In the genomic region with DNA sequence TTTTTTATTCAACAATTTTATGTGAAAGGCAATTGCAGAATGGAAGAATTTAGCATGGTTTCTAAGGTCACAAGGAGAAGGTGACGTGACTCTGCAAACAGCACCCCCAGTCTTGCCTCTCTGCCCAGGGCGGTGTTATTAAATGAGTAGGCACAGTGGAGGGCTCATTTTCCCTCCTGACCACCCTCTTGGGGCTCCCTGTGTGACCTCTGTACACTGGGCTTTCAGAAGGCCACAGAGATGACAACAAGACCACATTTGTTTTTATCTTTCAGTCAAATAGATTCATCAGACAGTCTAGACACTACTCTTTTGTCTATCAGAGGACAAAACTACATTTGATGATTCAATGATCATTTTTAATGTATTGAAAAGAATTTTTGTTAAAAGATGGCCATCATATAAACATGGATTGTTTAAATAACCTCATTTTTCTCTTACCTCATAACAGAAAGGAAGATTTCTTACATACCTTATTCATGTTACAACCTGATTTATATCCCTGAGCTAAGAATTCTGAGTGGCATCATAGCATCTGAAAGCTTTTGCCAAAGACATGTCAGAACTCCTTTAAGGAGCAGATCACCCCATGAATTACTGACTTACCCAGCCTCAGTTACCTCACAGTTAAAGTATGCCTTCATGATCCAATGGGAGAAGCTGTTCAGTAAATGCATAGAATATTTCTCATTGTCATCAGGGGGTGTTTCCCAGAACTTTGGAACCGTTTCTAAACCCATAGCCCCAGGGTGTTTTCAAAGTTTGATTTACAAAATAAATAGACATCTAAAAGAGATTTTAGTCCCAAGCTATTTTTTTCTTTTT, we compare ENCODE assay signal across 14 cellular contexts.
DNase-seq lines count a peak whose midpoint lies in the region; ATAC-seq, FAIRE-seq and TF ChIP-seq lines count a peak whose summit lies in the region.
"Had no signal": no experiment of that assay in that cellular context is flagged by ENCODE, and none has a peak within 500 bp of the region (broad histone marks: within the 10 kb centered on the region; RNA-seq: fewer than 3 reads in every experiment).

No MANE protein-coding gene starts in this region.

- CTCF ChIA-PET in A549 (lab: Yijun Ruan, JAX): no interaction called here
- CTCF ChIA-PET in PC-3 (lab: Charles Lee): no interaction called here

- no TSS peak for BruUV-seq in PC-3 (replicated peaks; lab: Mats Ljungman, UMichigan)

- H3K36me3 ChIP-seq in PC-3 (ENCODE audit: low read depth, low read length): no peaks in the 10 kb centered on the region
- H3K36me3 ChIP-seq: pancreas had no signal

- TF ChIP-seq POLR2A in A549 (IDR thresholded peaks at IDR 0.05; ENCODE audit: low read length): no peak

- H2AFZ ChIP-seq in PC-3 (ENCODE audit: low read length): no peak overlapping the region

- TF ChIP-seq EP300 in A549 (IDR thresholded peaks at IDR 0.05): no peak

- no peak overlapping the region for H3K4me3 ChIP-seq in A549
- H3K4me3 ChIP-seq in PC-3 (ENCODE audit: low read length): no peak overlapping the region
- no peak overlapping the region for H3K4me3 ChIP-seq in epithelial cell of esophagus (ENCODE audit: low read length)
- H3K4me3 ChIP-seq: pancreas had no signal

- POLR2A ChIA-PET in A549 (lab: Yijun Ruan, JAX) (no interaction called here), PC-3 (lab: Charles Lee; ENCODE audit: unreplicated experiment) (no interaction called here)

- DNase-seq in A549 (ENCODE audit: low read depth in 1 of 2, low spot score in 1 of 2) (peak in 1 of 2 experiments; percentile 30), PC-3 (peak; percentile 30), epithelial cell of esophagus (ENCODE audit: low read depth) (peak; percentile 98), middle frontal gyrus (ENCODE audit: extremely low spot score, low spot score) (peak; percentile 50), NCI-H2227 (lab: John Stamatoyannopoulos, UW; ENCODE audit: unreplicated experiment) (no peak), DMS153 treated with DMSO at 0.1 percent for 48 hours (lab: John Stamatoyannopoulos, UW; ENCODE audit: unreplicated experiment) (no peak), UCSD-AML1 (lab: John Stamatoyannopoulos, UW; ENCODE audit: unreplicated experiment) (no peak)
- DNase-seq: activated CD4-positive, CD25-positive, alpha-beta regulatory T cell treated with anti-CD3 and anti-CD28 coated beads, Interleukin-2, amount 50 U/mL, for 72 hours; DND-41; H7; NCI-H1092 treated with DMSO at 0.1 percent for 48 hours; NCI-H69; pancreas had no signal

- TF ChIP-seq CTCF in A549 (IDR thresholded peaks at IDR 0.05) (no peak), PC-3 (conservative IDR thresholded peaks at IDR 0.05; ENCODE audit: low read depth, low read length) (no peak), epithelial cell of esophagus (IDR thresholded peaks at IDR 0.05; ENCODE audit: insufficient read depth, low read depth, low read length, missing control alignments) (no peak)

- peaks cover 30% of the 10 kb centered on the region for H3K4me1 ChIP-seq in A549
- 0 out of 2 replicates have a peak, but pooled peaks cover 4% of the 10 kb centered on the region for H3K4me1 ChIP-seq in PC-3 (ENCODE audit: insufficient read depth, low read length)

- H3K4me2 ChIP-seq in A549 (peak overlapping the region; percentile 42), PC-3 (ENCODE audit: low read length) (no peak overlapping the region)

- H3K79me2 ChIP-seq in PC-3 (ENCODE audit: low read length): no peaks in the 10 kb centered on the region

- no peak for FAIRE-seq in A549 (lab: Jason Lieb, UNC)
- FAIRE-seq: pancreas had no signal

- ATAC-seq in A549 (peak in 1 of 2 experiments; percentile 43; a peak in 2 of 6 replicates), PC-3 (no peak), GM21528 (IDR thresholded peaks at IDR 0.05; ENCODE audit: low FRiP score, unreplicated experiment) (no peak)

- no peaks in the 10 kb centered on the region for H4K20me1 ChIP-seq in PC-3 (ENCODE audit: low read length)

- intact Hi-C loops in PC-3 (cut with micrococcal nuclease): no loop called here

- H3K9me3 ChIP-seq in A549 (no peaks in the 10 kb centered on the region), PC-3 (ENCODE audit: low read length) (no peaks in the 10 kb centered on the region)
- H3K9me3 ChIP-seq: pancreas had no signal

- H3K9ac ChIP-seq in PC-3 (ENCODE audit: low read length): no peak overlapping the region

- 46% methylated on average over 3 of the region's 3 CpGs for WGBS in A549 (ENCODE audit: missing lambda C conversion rate)

- H3F3A ChIP-seq in PC-3 (ENCODE audit: low read length, unreplicated experiment): no peaks in the 10 kb centered on the region

- no peaks in the 10 kb centered on the region for H3K9me2 ChIP-seq in PC-3 (replicated peaks; ENCODE audit: low read length)

- H3K27me3 ChIP-seq in PC-3 (ENCODE audit: low read length): no peaks in the 10 kb centered on the region
- H3K27me3 ChIP-seq: pancreas had no signal

- TF ChIP-seq RAD21 in A549 (conservative IDR thresholded peaks at IDR 0.05 in 1 of 2, IDR thresholded peaks at IDR 0.05 in 1 of 2): no peak

- H3K27ac ChIP-seq in A549: no peak overlapping the region
- no peak overlapping the region for H3K27ac ChIP-seq in PC-3 (ENCODE audit: low read length)
- H3K27ac ChIP-seq: pancreas had no signal

TF ChIP-seq in A549, 52 proteins besides CTCF, POLR2A, EP300 and RAD21:
- TF ChIP-seq, protein P1, sequence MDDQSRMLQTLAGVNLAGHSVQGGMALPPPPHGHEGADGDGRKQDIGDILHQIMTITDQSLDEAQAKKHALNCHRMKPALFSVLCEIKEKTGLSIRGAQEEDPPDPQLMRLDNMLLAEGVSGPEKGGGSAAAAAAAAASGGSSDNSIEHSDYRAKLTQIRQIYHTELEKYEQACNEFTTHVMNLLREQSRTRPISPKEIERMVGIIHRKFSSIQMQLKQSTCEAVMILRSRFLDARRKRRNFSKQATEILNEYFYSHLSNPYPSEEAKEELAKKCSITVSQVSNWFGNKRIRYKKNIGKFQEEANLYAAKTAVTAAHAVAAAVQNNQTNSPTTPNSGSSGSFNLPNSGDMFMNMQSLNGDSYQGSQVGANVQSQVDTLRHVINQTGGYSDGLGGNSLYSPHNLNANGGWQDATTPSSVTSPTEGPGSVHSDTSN (IDR thresholded peaks at IDR 0.05): no peak
- TF ChIP-seq, protein P2, sequence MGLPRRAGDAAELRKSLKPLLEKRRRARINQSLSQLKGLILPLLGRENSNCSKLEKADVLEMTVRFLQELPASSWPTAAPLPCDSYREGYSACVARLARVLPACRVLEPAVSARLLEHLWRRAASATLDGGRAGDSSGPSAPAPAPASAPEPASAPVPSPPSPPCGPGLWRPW (IDR thresholded peaks at IDR 0.05): no peak
- TF ChIP-seq EHMT2 (IDR thresholded peaks at IDR 0.05; ENCODE audit: low read depth) (no peak), MYC (IDR thresholded peaks at IDR 0.05; ENCODE audit: borderline replicate concordance, low read length) (no peak), RCOR1 (IDR thresholded peaks at IDR 0.05; ENCODE audit: low read depth, low read length) (no peak), BCL3 (IDR thresholded peaks at IDR 0.05) (no peak), JUN (IDR thresholded peaks at IDR 0.05) (no peak), KDM1A (IDR thresholded peaks at IDR 0.05; ENCODE audit: low read depth) (no peak), ZC3H11A (IDR thresholded peaks at IDR 0.05) (no peak), MAFK (IDR thresholded peaks at IDR 0.05; ENCODE audit: partially characterized antibody) (no peak), ATOH8 (CRISPR knock-in tag; IDR thresholded peaks at IDR 0.05; ENCODE audit: low read depth) (no peak), FOXS1 (CRISPR knock-in tag; IDR thresholded peaks at IDR 0.05) (no peak), HOXB13 (CRISPR knock-in tag; IDR thresholded peaks at IDR 0.05; ENCODE audit: low read depth) (no peak), TP53 (CRISPR knock-in tag; IDR thresholded peaks at IDR 0.05) (no peak), GATA3 (IDR thresholded peaks at IDR 0.05; ENCODE audit: borderline replicate concordance) (no peak)
- TF ChIP-seq, protein P3, sequence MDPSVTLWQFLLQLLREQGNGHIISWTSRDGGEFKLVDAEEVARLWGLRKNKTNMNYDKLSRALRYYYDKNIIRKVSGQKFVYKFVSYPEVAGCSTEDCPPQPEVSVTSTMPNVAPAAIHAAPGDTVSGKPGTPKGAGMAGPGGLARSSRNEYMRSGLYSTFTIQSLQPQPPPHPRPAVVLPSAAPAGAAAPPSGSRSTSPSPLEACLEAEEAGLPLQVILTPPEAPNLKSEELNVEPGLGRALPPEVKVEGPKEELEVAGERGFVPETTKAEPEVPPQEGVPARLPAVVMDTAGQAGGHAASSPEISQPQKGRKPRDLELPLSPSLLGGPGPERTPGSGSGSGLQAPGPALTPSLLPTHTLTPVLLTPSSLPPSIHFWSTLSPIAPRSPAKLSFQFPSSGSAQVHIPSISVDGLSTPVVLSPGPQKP (IDR thresholded peaks at IDR 0.05; ENCODE audit: low read depth, low read length): no peak
- TF ChIP-seq, protein P4, sequence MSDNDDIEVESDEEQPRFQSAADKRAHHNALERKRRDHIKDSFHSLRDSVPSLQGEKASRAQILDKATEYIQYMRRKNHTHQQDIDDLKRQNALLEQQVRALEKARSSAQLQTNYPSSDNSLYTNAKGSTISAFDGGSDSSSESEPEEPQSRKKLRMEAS (IDR thresholded peaks at IDR 0.05): no peak

Comparison
In these comparisons a context has a peak if more than half of its experiments do, and no peak if none do; other contexts are left out.
1. DNase-seq: peak in PC-3 (single experiment), epithelial cell of esophagus (single experiment) and middle frontal gyrus (single experiment); none in NCI-H2227 (single experiment), DMS153 treated with DMSO at 0.1 percent for 48 hours (single experiment) and UCSD-AML1 (single experiment).